ENCODE assay signal across 1 cellular context in the genomic region with DNA sequence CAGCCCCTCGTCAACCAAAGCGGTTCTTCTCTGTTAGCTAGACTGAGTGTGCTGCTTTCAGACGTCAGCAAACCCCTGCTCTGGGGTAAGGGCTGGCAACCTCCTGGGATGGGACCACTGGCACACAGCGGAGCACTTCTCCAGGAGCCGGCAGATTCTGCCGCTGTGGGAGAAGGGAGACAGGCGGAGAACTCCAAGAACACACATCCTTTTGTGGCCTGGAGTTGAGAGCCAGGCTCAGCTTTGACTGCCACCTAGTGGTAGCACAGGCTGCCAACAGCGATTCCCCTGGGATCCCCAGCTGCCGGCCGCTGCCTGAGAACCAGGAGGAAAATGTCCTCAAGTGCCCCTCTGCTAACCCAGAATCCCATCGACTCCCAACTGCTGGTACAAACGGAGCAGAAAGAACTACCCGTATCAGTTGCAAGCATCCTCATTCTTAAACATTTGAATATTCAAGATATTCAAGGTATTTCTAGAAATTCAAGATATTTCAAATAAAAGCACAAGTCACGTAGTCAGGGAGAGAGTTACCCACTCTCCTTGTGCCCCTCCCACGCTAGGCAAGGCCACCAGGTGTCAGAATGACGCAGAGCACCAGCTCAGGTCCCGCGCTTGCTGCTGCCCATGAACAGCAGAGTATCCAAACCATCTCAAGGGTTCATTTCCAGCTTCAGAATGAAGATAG.
A peak's percentile ranks its signal among the peaks of the same experiment; 100 is the strongest.
TF ChIP-seq lines count a peak whose summit lies in the region.

No MANE protein-coding gene starts in this region.

TF ChIP-seq in HEK293, 187 proteins besides CTCF, POLR2A, EP300 and RAD21 (continued from another document):
- TF ChIP-seq ZNF513 (tag by site-specific recombination; IDR thresholded peaks at IDR 0.05) (no peak), ZNF658 (tag by site-specific recombination; IDR thresholded peaks at IDR 0.05) (no peak), ZNF791 (tag by site-specific recombination; IDR thresholded peaks at IDR 0.05) (no peak), GLIS1 (tag by site-specific recombination; IDR thresholded peaks at IDR 0.05) (peak; percentile 34; the same call in 1 of the 2 replicates), MZF1 (tag by site-specific recombination; IDR thresholded peaks at IDR 0.05; ENCODE audit: borderline replicate concordance) (no peak), SCRT1 (tag by site-specific recombination; IDR thresholded peaks at IDR 0.05; ENCODE audit: borderline replicate concordance) (no peak), ZNF202 (tag by site-specific recombination; IDR thresholded peaks at IDR 0.05; ENCODE audit: borderline replicate concordance) (no peak), ZNF280D (tag by site-specific recombination; IDR thresholded peaks at IDR 0.05) (no peak), SP2 (tag by site-specific recombination; IDR thresholded peaks at IDR 0.05) (no peak), ZNF670 (tag by site-specific recombination; IDR thresholded peaks at IDR 0.05; ENCODE audit: low read depth) (no peak), ZNF48 (tag by site-specific recombination; IDR thresholded peaks at IDR 0.05) (no peak), ZNF707 (tag by site-specific recombination; IDR thresholded peaks at IDR 0.05) (no peak)
- TF ChIP-seq, protein P1, sequence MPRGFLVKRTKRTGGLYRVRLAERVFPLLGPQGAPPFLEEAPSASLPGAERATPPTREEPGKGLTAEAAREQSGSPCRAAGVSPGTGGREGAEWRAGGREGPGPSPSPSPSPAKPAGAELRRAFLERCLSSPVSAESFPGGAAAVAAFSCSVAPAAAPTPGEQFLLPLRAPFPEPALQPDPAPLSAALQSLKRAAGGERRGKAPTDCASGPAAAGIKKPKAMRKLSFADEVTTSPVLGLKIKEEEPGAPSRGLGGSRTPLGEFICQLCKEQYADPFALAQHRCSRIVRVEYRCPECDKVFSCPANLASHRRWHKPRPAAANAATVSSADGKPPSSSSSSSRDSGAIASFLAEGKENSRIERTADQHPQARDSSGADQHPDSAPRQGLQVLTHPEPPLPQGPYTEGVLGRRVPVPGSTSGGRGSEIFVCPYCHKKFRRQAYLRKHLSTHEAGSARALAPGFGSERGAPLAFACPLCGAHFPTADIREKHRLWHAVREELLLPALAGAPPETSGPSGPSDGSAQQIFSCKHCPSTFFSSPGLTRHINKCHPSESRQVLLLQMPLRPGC (tag by site-specific recombination; IDR thresholded peaks at IDR 0.05) = no peak
- TF ChIP-seq, protein P2, sequence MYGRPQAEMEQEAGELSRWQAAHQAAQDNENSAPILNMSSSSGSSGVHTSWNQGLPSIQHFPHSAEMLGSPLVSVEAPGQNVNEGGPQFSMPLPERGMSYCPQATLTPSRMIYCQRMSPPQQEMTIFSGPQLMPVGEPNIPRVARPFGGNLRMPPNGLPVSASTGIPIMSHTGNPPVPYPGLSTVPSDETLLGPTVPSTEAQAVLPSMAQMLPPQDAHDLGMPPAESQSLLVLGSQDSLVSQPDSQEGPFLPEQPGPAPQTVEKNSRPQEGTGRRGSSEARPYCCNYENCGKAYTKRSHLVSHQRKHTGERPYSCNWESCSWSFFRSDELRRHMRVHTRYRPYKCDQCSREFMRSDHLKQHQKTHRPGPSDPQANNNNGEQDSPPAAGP (tag by site-specific recombination; IDR thresholded peaks at IDR 0.05) = 0 out of 2 replicates have a peak, but pooled peaks have one; percentile 50
